20 cellular contexts compared by ENCODE assay signal in genomic region chr12:14514946-14515345, GRCh38. TPM values are rescaled to one million over a fixed set of nuclear protein-coding genes. Genes with fewer than 3 reads are reported as not detected.
DNase-seq lines count a peak whose midpoint lies in the region; ATAC-seq and TF ChIP-seq lines count a peak whose summit lies in the region.
"Had no signal": no experiment of that assay in that cellular context is flagged by ENCODE, and none has a peak within 500 bp of the region (broad histone marks: within the 10 kb centered on the region; RNA-seq: fewer than 3 reads in every experiment).

No MANE protein-coding gene starts in this region.

- CTCF ChIA-PET in activated CD4-positive, alpha-beta T cell treated with anti-CD3 and anti-CD28 coated beads, Interleukin-2, amount 10 ng/mL, durations not matched to agents 7 days and 5 days (lab: Charles Lee): no interaction called here

- no peaks in the 10 kb centered on the region for H3K36me3 Mint-ChIP-seq in activated CD4-positive, alpha-beta T cell treated with anti-CD3 and anti-CD28 coated beads, Interleukin-2, amount 10 ng/mL, durations not matched to agents 24 days and 14 days (ENCODE audit: low read depth)
- no peaks in the 10 kb centered on the region for H3K36me3 Mint-ChIP-seq in activated CD4-positive, alpha-beta T cell treated with anti-CD3 and anti-CD28 coated beads, Interleukin-2, amount 10 ng/mL, durations not matched to agents 7 days and 5 days (ENCODE audit: low read depth)
- peaks cover 22% of the 10 kb centered on the region for H3K36me3 Mint-ChIP-seq in type B pancreatic cell

- POLR2A ChIA-PET in activated CD4-positive, alpha-beta T cell treated with anti-CD3 and anti-CD28 coated beads, Interleukin-2, amount 10 ng/mL, durations not matched to agents 7 days and 5 days (lab: Charles Lee): no interaction called here

- H3K36me3 ChIP-seq in esophagus (ENCODE audit: control insufficient read depth in 2 of 2, insufficient read depth in 2 of 2, low read length in 1 of 2): no peaks in the 10 kb centered on the region
- H3K36me3 ChIP-seq: adrenal gland, Peyer's patch, upper lobe of left lung had no signal

- no peak for TF ChIP-seq CTCF in type B pancreatic cell (conservative IDR thresholded peaks at IDR 0.05)

- no peak overlapping the region for H3K27ac Mint-ChIP-seq in activated CD4-positive, alpha-beta T cell treated with anti-CD3 and anti-CD28 coated beads, Interleukin-2, amount 10 ng/mL, durations not matched to agents 24 days and 14 days
- no peak overlapping the region for H3K27ac Mint-ChIP-seq in activated CD4-positive, alpha-beta T cell treated with anti-CD3 and anti-CD28 coated beads, Interleukin-2, amount 10 ng/mL, durations not matched to agents 7 days and 5 days
- H3K27ac Mint-ChIP-seq in type B pancreatic cell: peak overlapping the region; percentile 6
- H3K27ac Mint-ChIP-seq: activated B cell treated with CpG ODN at 0.5 μM for 24 hours; activated CD8-positive, alpha-beta T cell treated with anti-CD3 and anti-CD28 coated beads, Interleukin-2, amount 10 ng/mL, durations not matched to agents 7 days and 5 days; B cell had no signal

- no peaks in the 10 kb centered on the region for H3K9me3 ChIP-seq in esophagus (ENCODE audit: control insufficient read depth in 2 of 2, insufficient read depth in 1 of 2, low read depth in 1 of 2, low read length in 1 of 2)
- H3K9me3 ChIP-seq: adrenal gland, gastroesophageal sphincter, Peyer's patch, stomach, upper lobe of left lung had no signal

- intact Hi-C loops in activated CD4-positive, alpha-beta T cell treated with anti-CD3 and anti-CD28 coated beads, Interleukin-2, amount 10 ng/mL, durations not matched to agents 24 days and 14 days (cut with micrococcal nuclease): no loop called here
- intact Hi-C loops in left colon (cut with DNase I, micrococcal nuclease): no loop called here

- peak overlapping the region; percentile 49 to 77 for H3K27ac ChIP-seq in esophagus (ENCODE audit: low read depth in 2 of 2, low read length in 1 of 2)
- H3K27ac ChIP-seq: adrenal gland, gastroesophageal sphincter, Peyer's patch, upper lobe of left lung had no signal

- H3K27me3 ChIP-seq in esophagus (ENCODE audit: control insufficient read depth in 1 of 2, insufficient read depth in 2 of 2, low read length in 2 of 2): no peaks in the 10 kb centered on the region
- H3K27me3 ChIP-seq: adrenal gland, gastroesophageal sphincter, Peyer's patch, stomach, upper lobe of left lung had no signal

- WGBS in esophagus, 2 donors: 37 to 61% methylated on average over 1 of the region's 1 CpG

- DNase-seq in activated CD4-positive, alpha-beta T cell treated with anti-CD3 and anti-CD28 coated beads, Interleukin-2, amount 10 ng/mL, durations not matched to agents 24 days and 14 days: peak; percentile 21
- no peak for DNase-seq in activated CD4-positive, alpha-beta T cell treated with anti-CD3 and anti-CD28 coated beads, Interleukin-2, amount 10 ng/mL, durations not matched to agents 7 days and 5 days
- DNase-seq in left colon (no peak), type B pancreatic cell (ENCODE audit: extremely low spot score, unreplicated experiment) (no peak), DMS53 (lab: John Stamatoyannopoulos, UW) (no peak), NCI-H1048 (lab: John Stamatoyannopoulos, UW) (no peak), globus pallidus (ENCODE audit: low spot score) (no peak)
- DNase-seq: 8988T; activated B cell treated with CpG ODN at 0.5 μM for 24 hours; activated CD8-positive, alpha-beta T cell treated with anti-CD3 and anti-CD28 coated beads, Interleukin-2, amount 10 ng/mL, durations not matched to agents 7 days and 5 days; activated T-cell treated with anti-CD3 and anti-CD28 coated beads, Interleukin-2, amount 50 U/mL, for 1 hour; stimulated activated CD4-positive, alpha-beta T cell treated with anti-CD3 and anti-CD28 coated beads, Interleukin-12 subunit alpha, Interleukin-12 subunit beta, amount 100 ng/mL, for 4 hours had no signal

- H3K4me1 Mint-ChIP-seq in activated CD4-positive, alpha-beta T cell treated with anti-CD3 and anti-CD28 coated beads, Interleukin-2, amount 10 ng/mL, durations not matched to agents 24 days and 14 days: no peaks in the 10 kb centered on the region
- no peaks in the 10 kb centered on the region for H3K4me1 Mint-ChIP-seq in activated CD4-positive, alpha-beta T cell treated with anti-CD3 and anti-CD28 coated beads, Interleukin-2, amount 10 ng/mL, durations not matched to agents 7 days and 5 days
- H3K4me1 Mint-ChIP-seq in type B pancreatic cell (ENCODE audit: unreplicated experiment): no peaks in the 10 kb centered on the region
- H3K4me1 Mint-ChIP-seq: activated B cell treated with CpG ODN at 0.5 μM for 24 hours, B cell had no signal

- ATAC-seq in left colon: peak; percentile 31
- ATAC-seq: activated CD8-positive, alpha-beta T cell treated with anti-CD3 and anti-CD28 coated beads, Interleukin-2, amount 10 ng/mL, durations not matched to agents 7 days and 5 days; gastroesophageal sphincter had no signal

- H3K4me3 ChIP-seq in esophagus (ENCODE audit: low read depth in 1 of 2, low read length in 2 of 2): no peak overlapping the region
- H3K4me3 ChIP-seq: adrenal gland, gastroesophageal sphincter, Peyer's patch, stomach, upper lobe of left lung had no signal

- peaks cover 3% of the 10 kb centered on the region for H3K9me3 Mint-ChIP-seq in activated CD4-positive, alpha-beta T cell treated with anti-CD3 and anti-CD28 coated beads, Interleukin-2, amount 10 ng/mL, durations not matched to agents 24 days and 14 days
- H3K9me3 Mint-ChIP-seq in activated CD4-positive, alpha-beta T cell treated with anti-CD3 and anti-CD28 coated beads, Interleukin-2, amount 10 ng/mL, durations not matched to agents 7 days and 5 days: no peaks in the 10 kb centered on the region
- peaks cover 9% of the 10 kb centered on the region for H3K9me3 Mint-ChIP-seq in type B pancreatic cell

- H3K4me1 ChIP-seq in esophagus (ENCODE audit: control insufficient read depth in 2 of 2, insufficient read depth in 2 of 2, low read length in 1 of 2): no peaks in the 10 kb centered on the region
- H3K4me1 ChIP-seq: adrenal gland, gastroesophageal sphincter, upper lobe of left lung had no signal

- H3K4me3 Mint-ChIP-seq in activated CD4-positive, alpha-beta T cell treated with anti-CD3 and anti-CD28 coated beads, Interleukin-2, amount 10 ng/mL, durations not matched to agents 24 days and 14 days: no peak overlapping the region
- no peak overlapping the region for H3K4me3 Mint-ChIP-seq in activated CD4-positive, alpha-beta T cell treated with anti-CD3 and anti-CD28 coated beads, Interleukin-2, amount 10 ng/mL, durations not matched to agents 7 days and 5 days
- peak overlapping the region; percentile 6 for H3K4me3 Mint-ChIP-seq in type B pancreatic cell
- H3K4me3 Mint-ChIP-seq: activated B cell treated with CpG ODN at 0.5 μM for 24 hours; activated CD8-positive, alpha-beta T cell treated with anti-CD3 and anti-CD28 coated beads, Interleukin-2, amount 10 ng/mL, durations not matched to agents 7 days and 5 days; B cell had no signal

- H3K27me3 Mint-ChIP-seq in activated CD4-positive, alpha-beta T cell treated with anti-CD3 and anti-CD28 coated beads, Interleukin-2, amount 10 ng/mL, durations not matched to agents 24 days and 14 days: peaks cover 2% of the 10 kb centered on the region
- no peaks in the 10 kb centered on the region for H3K27me3 Mint-ChIP-seq in activated CD4-positive, alpha-beta T cell treated with anti-CD3 and anti-CD28 coated beads, Interleukin-2, amount 10 ng/mL, durations not matched to agents 7 days and 5 days
- no peaks in the 10 kb centered on the region for H3K27me3 Mint-ChIP-seq in type B pancreatic cell
- H3K27me3 Mint-ChIP-seq: activated B cell treated with CpG ODN at 0.5 μM for 24 hours, B cell had no signal

RNA-seq across cellular contexts. Expression of gene PLBD1, which starts 52.7 kb away (rescaled TPM):
- not detected in 2 replicates for total RNA-seq in activated CD4-positive, alpha-beta T cell treated with anti-CD3 and anti-CD28 coated beads, Interleukin-2, amount 10 ng/mL, durations not matched to agents 24 days and 14 days
- total RNA-seq in activated CD4-positive, alpha-beta T cell treated with anti-CD3 and anti-CD28 coated beads, Interleukin-2, amount 10 ng/mL, durations not matched to agents 7 days and 5 days: not detected
- 10 to 100 TPM; 38.7 to 43.5 TPM for polyA plus RNA-seq in esophagus
- 10 to 100 TPM; 58.0 to 65.5 TPM for total RNA-seq in left colon
- 21.1 and 30.5 TPM in 2 replicates for total RNA-seq in type B pancreatic cell (ENCODE audit: low replicate concordance)
- total RNA-seq: activated CD8-positive, alpha-beta T cell treated with anti-CD3 and anti-CD28 coated beads, Interleukin-2, amount 10 ng/mL, durations not matched to agents 7 days and 5 days; T-helper 2 cell treated with Interferon-gamma antibody and Interleukin-4, amounts not matched to agents 100 ng/mL and 5 ng/mL, for 36 hours had no signal

Comparison
In these comparisons a context has a peak if more than half of its experiments do, and no peak if none do; other contexts are left out.
1. RNA of gene PLBD1, which starts 52.7 kb away (total RNA-seq): 58.0 to 65.5 TPM in left colon and 21.1 to 30.5 TPM in type B pancreatic cell; not detected in activated CD4-positive, alpha-beta T cell treated with anti-CD3 and anti-CD28 coated beads, Interleukin-2, amount 10 ng/mL, durations not matched to agents 7 days and 5 days and not detected in activated CD4-positive, alpha-beta T cell treated with anti-CD3 and anti-CD28 coated beads, Interleukin-2, amount 10 ng/mL, durations not matched to agents 24 days and 14 days; every median in the first group is over 10 times any median in the second.